Comparison of ENCODE assay signal across 12 cellular contexts in genomic region chr3:45092132-45093031, GRCh38. TPM values are rescaled to one million over a fixed set of nuclear protein-coding genes. Genes with fewer than 3 reads are reported as not detected.
A peak's percentile ranks its signal among the peaks of the same experiment; 100 is the strongest.
DNase-seq lines count a peak whose midpoint lies in the region; ATAC-seq and TF ChIP-seq lines count a peak whose summit lies in the region.
"Had no signal": no experiment of that assay in that cellular context is flagged by ENCODE, and none has a peak within 500 bp of the region (broad histone marks: within the 10 kb centered on the region; RNA-seq: fewer than 3 reads in every experiment).

No MANE protein-coding gene starts in this region.

- no peak for TF ChIP-seq CTCF in adrenal gland (IDR thresholded peaks at IDR 0.05)

- peaks cover 7% of the 10 kb centered on the region for H3K4me1 ChIP-seq in ACC112 (ENCODE audit: control insufficient read depth, insufficient read depth, low read length, unreplicated experiment)
- peaks cover 18% of the 10 kb centered on the region for H3K4me1 ChIP-seq in mesodermal cell (ENCODE audit: control insufficient read depth, insufficient read depth, low read length, poor library complexity, severe bottlenecking)
- H3K4me1 ChIP-seq in adrenal gland (replicated peaks in 1 of 2), result no peaks in the 10 kb centered on the region

- DNase-seq in HT1080 (ENCODE audit: low read depth), result peak; percentile 99
- peak in 17 of 61 donors; percentile 5 to 80 (median 23) for DNase-seq in caudate nucleus (lab: John Stamatoyannopoulos, UW)
- no peak for DNase-seq in adrenal gland
- no peak for DNase-seq in activated CD4-positive, alpha-beta T cell treated with anti-CD3 and anti-CD28 coated beads for 1 hour
- DNase-seq in NCI-H446 (lab: John Stamatoyannopoulos, UW), result no peak
- DNase-seq: activated CD4-positive, alpha-beta memory T cell treated with anti-CD3 and anti-CD28 coated beads for 36 hours had no signal

- H3K36me3 ChIP-seq in ACC112 (ENCODE audit: insufficient read depth, low read length), result peaks cover 6% of the 10 kb centered on the region; the same call in 1 of the 2 replicates
- no peaks in the 10 kb centered on the region for H3K36me3 ChIP-seq in mesodermal cell (ENCODE audit: control insufficient read depth, insufficient read depth, low read length)
- no peaks in the 10 kb centered on the region for H3K36me3 ChIP-seq in adrenal gland (replicated peaks in 1 of 2)
- H3K36me3 ChIP-seq: thoracic aorta had no signal

- H3K4me3 ChIP-seq in ACC112 (ENCODE audit: low read depth, low read length) (no peak overlapping the region), mesodermal cell (ENCODE audit: extremely low read depth, insufficient read depth, low read length, poor library complexity, severe bottlenecking) (no peak overlapping the region), adrenal gland (no peak overlapping the region)
- H3K4me3 ChIP-seq: thoracic aorta had no signal

- H3K79me2 ChIP-seq in ACC112 (ENCODE audit: control insufficient read depth, insufficient read depth, low read length, unreplicated experiment), result no peaks in the 10 kb centered on the region

- H3K27me3 ChIP-seq in ACC112 (ENCODE audit: insufficient read depth, low read length) (no peaks in the 10 kb centered on the region), adrenal gland (no peaks in the 10 kb centered on the region)

- 66 to 80% methylated on average over 8 to 10 of the region's 12 CpGs for WGBS in mesodermal cell (ENCODE audit: insufficient coverage in 2 of 2), 2 experiments
- 52 to 72% (median 59%) methylated on average over 12 of the region's 12 CpGs for WGBS in adrenal gland, 4 donors

- no peak for TF ChIP-seq POLR2A in adrenal gland (IDR thresholded peaks at IDR 0.05)

- ATAC-seq in GM21717 (IDR thresholded peaks at IDR 0.05; ENCODE audit: unreplicated experiment), result no peak

- intact Hi-C loops in adrenal gland (cut with DNase I), result no loop called here

- H2AFZ ChIP-seq in ACC112 (ENCODE audit: low read length, unreplicated experiment), result no peak overlapping the region

- no peaks in the 10 kb centered on the region for H3K9me3 ChIP-seq in mesodermal cell (ENCODE audit: control insufficient read depth, low read length)
- no peaks in the 10 kb centered on the region for H3K9me3 ChIP-seq in adrenal gland (replicated peaks in 1 of 3)
- H3K9me3 ChIP-seq: thoracic aorta had no signal

- H3K27ac ChIP-seq in ACC112 (ENCODE audit: low read depth, low read length) (peak overlapping the region; percentile 46), caudate nucleus (ENCODE audit: low read depth, low read length) (peak overlapping the region; percentile 80), mesodermal cell (ENCODE audit: low read depth, low read length, severe bottlenecking) (peak overlapping the region; percentile 36), adrenal gland (no peak overlapping the region)
- H3K27ac ChIP-seq: C4-2B, KMS-11 had no signal

RNA-seq across cellular contexts. Expression of gene CDCP1, which starts 53.8 kb away (rescaled TPM):
- total RNA-seq in HT1080 (2014; rRNA removed; shearing (Covaris generic)), result 16.9 and 23.8 TPM in 2 replicates
- 45.0 and 51.3 TPM in 2 replicates for polyA plus RNA-seq in HT1080 (2015; cell fraction: cytosol; rRNA removed)
- 49.2 and 55.4 TPM in 2 replicates for polyA plus RNA-seq in HT1080 (2015; cell fraction: nucleus; rRNA removed)
- 1.2 TPM for polyA plus RNA-seq in mesodermal cell (2013, experiment 1 of 2)
- polyA plus RNA-seq in mesodermal cell (2013, experiment 2 of 2), result 1.1 TPM
- 1 to 10 TPM in 7 of 8 donors, under 1 TPM in 1; 0.42 to 4.3 (median 2.7) TPM for total RNA-seq in adrenal gland
- under 1 TPM; 0.27 to 0.79 (median 0.40) TPM for polyA plus RNA-seq in adrenal gland

Comparison
In these comparisons a context has a peak if more than half of its experiments do, and no peak if none do; other contexts are left out.
1. H3K27ac ChIP-seq: peak in ACC112 (single experiment), caudate nucleus (single experiment) and mesodermal cell (single experiment); none in adrenal gland (0 of 5).